In the genomic region with DNA sequence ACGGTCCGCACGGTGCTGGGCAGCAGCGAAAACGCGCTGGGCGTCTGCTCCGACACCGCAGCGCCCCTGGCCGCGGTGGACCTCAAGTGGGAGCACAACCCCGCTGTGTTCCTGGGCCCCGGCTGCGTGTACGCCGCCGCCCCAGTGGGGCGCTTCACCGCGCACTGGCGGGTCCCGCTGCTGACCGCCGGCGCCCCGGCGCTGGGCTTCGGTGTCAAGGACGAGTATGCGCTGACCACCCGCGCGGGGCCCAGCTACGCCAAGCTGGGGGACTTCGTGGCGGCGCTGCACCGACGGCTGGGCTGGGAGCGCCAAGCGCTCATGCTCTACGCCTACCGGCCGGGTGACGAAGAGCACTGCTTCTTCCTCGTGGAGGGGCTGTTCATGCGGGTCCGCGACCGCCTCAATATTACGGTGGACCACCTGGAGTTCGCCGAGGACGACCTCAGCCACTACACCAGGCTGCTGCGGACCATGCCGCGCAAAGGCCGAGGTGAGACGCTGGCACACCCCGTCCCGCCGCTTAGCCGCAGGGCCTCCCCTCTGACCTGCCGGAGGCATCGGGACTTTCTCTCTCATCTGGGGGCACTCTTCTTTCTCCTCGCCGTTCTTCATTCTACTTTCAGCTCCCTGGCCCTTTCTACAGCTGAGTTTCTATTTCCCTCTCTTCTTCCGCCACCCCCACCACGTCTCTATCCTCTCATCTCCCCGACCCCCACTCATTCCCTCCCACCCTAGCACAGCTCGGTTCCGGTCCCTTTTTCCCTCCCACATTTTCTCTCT, we compare ENCODE assay signal across 6 cellular contexts. TPM values are rescaled to one million over a fixed set of nuclear protein-coding genes. Genes with fewer than 3 reads are reported as not detected.
DNase-seq lines count a peak whose midpoint lies in the region; ATAC-seq and TF ChIP-seq lines count a peak whose summit lies in the region.

No MANE protein-coding gene starts in this region.

- no peaks in the 10 kb centered on the region for H3K9me3 ChIP-seq in A673 (ENCODE audit: low read depth, low read length, poor library complexity, severe bottlenecking)

- no peaks in the 10 kb centered on the region for H3K36me3 ChIP-seq in A673 (ENCODE audit: insufficient read depth, low read length, poor library complexity, severe bottlenecking)

- H3K4me1 ChIP-seq in A673 (ENCODE audit: insufficient read depth, low read length, poor library complexity, severe bottlenecking) = peaks cover 26% of the 10 kb centered on the region

- no peak overlapping the region for H3K27ac ChIP-seq in A673 (ENCODE audit: low read depth, low read length, poor library complexity, severe bottlenecking)

- BruUV-seq in A673 (replicated peaks; lab: Mats Ljungman, UMichigan) = no TSS peak

- H3K27ac Mint-ChIP-seq in stimulated activated effector memory CD8-positive, alpha-beta T cell treated with anti-CD3 and anti-CD28 coated beads, Interleukin-12 subunit alpha, Interleukin-12 subunit beta, amount 100 ng/mL, for 72 hours = no peak overlapping the region

- H3K27me3 ChIP-seq in A673 (replicated peaks; ENCODE audit: insufficient read depth, low read depth, low read length, poor library complexity) = peaks cover 40% of the 10 kb centered on the region

- H3K4me3 ChIP-seq in A673 (ENCODE audit: low read depth, low read length, poor library complexity, severe bottlenecking) (peak overlapping the region; percentile 45), fibroblast of mammary gland (ENCODE audit: control insufficient read depth, low read depth, low read length) (peak overlapping the region; percentile 40)

- DNase-seq in A673 (ENCODE audit: low spot score) (no peak), SK-N-DZ (ENCODE audit: low spot score) (peak; percentile 52), fibroblast of mammary gland (ENCODE audit: low read depth) (no peak), HuH-7.5 (ENCODE audit: low spot score) (no peak)
- peak in 1 of 2 donors; percentile 58 for DNase-seq in stimulated activated effector memory CD8-positive, alpha-beta T cell treated with anti-CD3 and anti-CD28 coated beads, Interleukin-12 subunit alpha, Interleukin-12 subunit beta, amount 100 ng/mL, for 72 hours (ENCODE audit: low spot score in 2 of 2)
- DNase-seq in stimulated activated naive CD4-positive, alpha-beta T cell treated with Interleukin-2 at 50 U/mL for 16 hours (lab: John Stamatoyannopoulos, UW) = no peak

- H3K4me3 Mint-ChIP-seq in stimulated activated effector memory CD8-positive, alpha-beta T cell treated with anti-CD3 and anti-CD28 coated beads, Interleukin-12 subunit alpha, Interleukin-12 subunit beta, amount 100 ng/mL, for 72 hours = peak overlapping the region; percentile 70

- CTCF ChIA-PET in A673 (lab: Charles Lee) = no interaction called here

- peaks cover 28% of the 10 kb centered on the region for H3K4me1 Mint-ChIP-seq in stimulated activated effector memory CD8-positive, alpha-beta T cell treated with anti-CD3 and anti-CD28 coated beads, Interleukin-12 subunit alpha, Interleukin-12 subunit beta, amount 100 ng/mL, for 72 hours

- no peaks in the 10 kb centered on the region for H3K36me3 Mint-ChIP-seq in stimulated activated effector memory CD8-positive, alpha-beta T cell treated with anti-CD3 and anti-CD28 coated beads, Interleukin-12 subunit alpha, Interleukin-12 subunit beta, amount 100 ng/mL, for 72 hours

- peak; percentile 65 for ATAC-seq in stimulated activated effector memory CD8-positive, alpha-beta T cell treated with anti-CD3 and anti-CD28 coated beads, Interleukin-12 subunit alpha, Interleukin-12 subunit beta, amount 100 ng/mL, for 72 hours

- POLR2A ChIA-PET in A673 (lab: Charles Lee; ENCODE audit: low non-redundant PET) = no interaction called here

- H3K9me3 Mint-ChIP-seq in stimulated activated effector memory CD8-positive, alpha-beta T cell treated with anti-CD3 and anti-CD28 coated beads, Interleukin-12 subunit alpha, Interleukin-12 subunit beta, amount 100 ng/mL, for 72 hours = no peaks in the 10 kb centered on the region

- peak; percentile 28; the same call in 1 of the 2 replicates for TF ChIP-seq CTCF in A673 (conservative IDR thresholded peaks at IDR 0.05; ENCODE audit: low read depth, low read length)
- TF ChIP-seq CTCF in fibroblast of mammary gland (conservative IDR thresholded peaks at IDR 0.05; ENCODE audit: control insufficient read depth, insufficient read depth, low read depth, low read length) = peak; percentile 4

- intact Hi-C loops in A673 (cut with micrococcal nuclease; ENCODE audit: unreplicated experiment) = loop anchor here (1.0 to 2.0 kb wide), 3 partner anchors 69 to 307 kb away; a partner anchor contains a TSS

RNA-seq across cellular contexts. Expression of a gene that starts 1.0 kb away (rescaled TPM):
- total RNA-seq in A673 (2021) = 0.87 and 1.1 TPM in 2 replicates
- 6.4 and 7.1 TPM in 2 replicates for polyA plus RNA-seq in SK-N-DZ (2014; cell fraction: cytosol; rRNA removed)
- 10.2 and 16.0 TPM in 2 replicates for polyA plus RNA-seq in SK-N-DZ (2014; cell fraction: nucleus; rRNA removed)

RNA-seq across cellular contexts. Expression of a gene that starts 8.7 kb away (rescaled TPM):
- 391 and 420 TPM in 2 replicates for total RNA-seq in A673 (2021)
- 822 and 879 TPM in 2 replicates for polyA plus RNA-seq in SK-N-DZ (2014; cell fraction: cytosol; rRNA removed)
- polyA plus RNA-seq in SK-N-DZ (2014; cell fraction: nucleus; rRNA removed) = 458 and 519 TPM in 2 replicates

RNA-seq across cellular contexts. Expression of a gene that starts 21.0 kb away (rescaled TPM):
- total RNA-seq in A673 (2021) = 47.4 and 55.9 TPM in 2 replicates
- 106 and 115 TPM in 2 replicates for polyA plus RNA-seq in SK-N-DZ (2014; cell fraction: cytosol; rRNA removed)
- polyA plus RNA-seq in SK-N-DZ (2014; cell fraction: nucleus; rRNA removed) = 56.4 and 58.5 TPM in 2 replicates

RNA-seq across cellular contexts. Expression of a gene that starts 45.7 kb away (rescaled TPM):
- total RNA-seq in A673 (2021) = 99.8 and 101 TPM in 2 replicates
- 69.5 and 89.8 TPM in 2 replicates for polyA plus RNA-seq in SK-N-DZ (2014; cell fraction: cytosol; rRNA removed)
- 112 and 138 TPM in 2 replicates for polyA plus RNA-seq in SK-N-DZ (2014; cell fraction: nucleus; rRNA removed)

RNA-seq across cellular contexts. Expression of a gene that starts 48.3 kb away (rescaled TPM):
- total RNA-seq in A673 (2021) = 56.7 and 58.0 TPM in 2 replicates
- polyA plus RNA-seq in SK-N-DZ (2014; cell fraction: cytosol; rRNA removed) = 26.2 and 28.6 TPM in 2 replicates
- polyA plus RNA-seq in SK-N-DZ (2014; cell fraction: nucleus; rRNA removed) = 70.1 and 105 TPM in 2 replicates
